In the genomic region with DNA sequence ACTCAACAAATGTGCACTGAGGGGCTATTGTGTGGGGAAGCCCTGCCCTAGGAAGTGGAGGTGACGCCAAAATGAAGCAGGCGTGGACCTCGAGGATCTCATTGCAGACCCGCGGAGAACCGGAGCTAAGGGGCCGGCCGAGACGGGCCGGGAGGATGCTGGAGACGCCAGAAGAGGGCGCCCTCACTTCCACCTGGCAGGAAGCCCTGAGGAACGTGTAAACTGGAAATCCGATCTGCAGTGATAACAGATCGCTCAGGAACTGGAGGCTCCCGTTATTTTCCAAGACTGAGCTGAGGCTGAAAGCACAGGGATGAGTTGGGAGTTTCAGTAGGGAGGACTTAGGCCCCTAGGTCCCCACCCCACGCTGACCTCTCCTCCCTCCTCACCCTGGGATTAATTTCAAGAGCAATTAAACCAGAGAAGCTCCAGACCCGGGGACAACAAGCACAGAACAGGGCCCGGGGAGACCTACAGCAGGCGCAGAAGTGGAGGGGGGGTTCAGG, we compare ENCODE assay signal across 8 cellular contexts. TPM values are rescaled to one million over a fixed set of nuclear protein-coding genes. Genes with fewer than 3 reads are reported as not detected.
DNase-seq lines count a peak whose midpoint lies in the region; ATAC-seq and TF ChIP-seq lines count a peak whose summit lies in the region.

No MANE protein-coding gene starts in this region.

- peak overlapping the region; percentile 76 for H3K56ac ChIP-seq in mesendoderm (ENCODE audit: low read length)

- H2BK5ac ChIP-seq in mesendoderm (ENCODE audit: low read length), result no peak overlapping the region

- peaks cover 24% of the 10 kb centered on the region for H3K36me3 Mint-ChIP-seq in activated CD4-positive, alpha-beta memory T cell treated with anti-CD3 and anti-CD28 coated beads for 36 hours
- no peaks in the 10 kb centered on the region for H3K36me3 Mint-ChIP-seq in effector memory CD8-positive, alpha-beta T cell (ENCODE audit: insufficient read depth)

- H3K27me3 Mint-ChIP-seq in activated CD4-positive, alpha-beta memory T cell treated with anti-CD3 and anti-CD28 coated beads for 36 hours, result no peaks in the 10 kb centered on the region
- H3K27me3 Mint-ChIP-seq in effector memory CD8-positive, alpha-beta T cell, result peaks cover 7 to 29% of the 10 kb centered on the region in 2 donors

- ATAC-seq in effector memory CD8-positive, alpha-beta T cell (replicated peaks), result peak; percentile 95
- no peak for ATAC-seq in GM18858 (IDR thresholded peaks at IDR 0.05; ENCODE audit: unreplicated experiment)

- TF ChIP-seq CTCF in AG10803 (conservative IDR thresholded peaks at IDR 0.05; ENCODE audit: low read length), result peak; percentile 90

- no peaks in the 10 kb centered on the region for H3K27me3 ChIP-seq in mesendoderm (ENCODE audit: insufficient read depth, low read length, poor library complexity)

- H4K5ac ChIP-seq in mesendoderm (ENCODE audit: low read length), result peak overlapping the region; percentile 86

- no peak overlapping the region for H2AK5ac ChIP-seq in mesendoderm (ENCODE audit: low read length)

- no peaks in the 10 kb centered on the region for H3K79me1 ChIP-seq in mesendoderm (ENCODE audit: low read length)

- intact Hi-C loops in activated CD4-positive, alpha-beta memory T cell treated with anti-CD3 and anti-CD28 coated beads for 36 hours (cut with micrococcal nuclease), result loop anchor here (1.0 to 2.0 kb wide), 2 partner anchors 19 to 54 kb away; no protein-coding TSS in a partner anchor

- H3K36me3 ChIP-seq in mesendoderm (ENCODE audit: control insufficient read depth, insufficient read depth, low read length), result no peaks in the 10 kb centered on the region

- POLR2A ChIA-PET in activated CD4-positive, alpha-beta memory T cell treated with anti-CD3 and anti-CD28 coated beads for 36 hours (lab: Charles Lee), result interaction anchor here (0.8 to 1.9 kb wide), 7 partner anchors 11 to 273 kb away, joined by 3 to 11 read pairs (median 7); no protein-coding TSS in a partner anchor

- no peak overlapping the region for H3K4ac ChIP-seq in mesendoderm (ENCODE audit: low read depth, low read length)

- H2BK120ac ChIP-seq in mesendoderm (ENCODE audit: low read depth, low read length), result no peak overlapping the region

- H3K4me1 ChIP-seq in mesendoderm (ENCODE audit: control insufficient read depth, low read depth, low read length), result peaks cover 4% of the 10 kb centered on the region

- no peaks in the 10 kb centered on the region for H3K9me3 Mint-ChIP-seq in activated CD4-positive, alpha-beta memory T cell treated with anti-CD3 and anti-CD28 coated beads for 36 hours
- H3K9me3 Mint-ChIP-seq in effector memory CD8-positive, alpha-beta T cell, result no peaks in the 10 kb centered on the region

- H3K27ac Mint-ChIP-seq in activated CD4-positive, alpha-beta memory T cell treated with anti-CD3 and anti-CD28 coated beads for 36 hours, result peak overlapping the region; percentile 50
- peak overlapping the region; percentile 63 to 87 for H3K27ac Mint-ChIP-seq in effector memory CD8-positive, alpha-beta T cell

- no peak overlapping the region for H2BK15ac ChIP-seq in mesendoderm (replicated peaks; ENCODE audit: low read depth)

- no peaks in the 10 kb centered on the region for H3K79me2 ChIP-seq in mesendoderm (ENCODE audit: control insufficient read depth, insufficient read depth, low read length)

- no peak overlapping the region for H3K27ac ChIP-seq in mesendoderm (ENCODE audit: low read depth, low read length)

- peaks cover 20% of the 10 kb centered on the region for H3K4me1 Mint-ChIP-seq in activated CD4-positive, alpha-beta memory T cell treated with anti-CD3 and anti-CD28 coated beads for 36 hours (ENCODE audit: low read depth)
- H3K4me1 Mint-ChIP-seq in effector memory CD8-positive, alpha-beta T cell (ENCODE audit: low read depth in 2 of 2), result peaks cover 6 to 9% of the 10 kb centered on the region in 2 donors

- no peak overlapping the region for H3K4me2 ChIP-seq in mesendoderm (ENCODE audit: low read length)

- peak overlapping the region; percentile 22 for H3K9ac ChIP-seq in mesendoderm (ENCODE audit: low read length)

- peak; percentile 80 for DNase-seq in AG10803 (ENCODE audit: low read depth)
- peak; percentile 74 for DNase-seq in H4 (ENCODE audit: low spot score)
- DNase-seq in NCI-H69 (lab: John Stamatoyannopoulos, UW), result peak; percentile 78
- DNase-seq in activated CD4-positive, alpha-beta memory T cell treated with anti-CD3 and anti-CD28 coated beads for 36 hours, result peak; percentile 86
- peak; percentile 73 to 75 (median 74) for DNase-seq in effector memory CD8-positive, alpha-beta T cell
- peak; percentile 93 for DNase-seq in mesendoderm
- peak; percentile 69 for DNase-seq in stimulated activated CD8-positive, alpha-beta memory T cell treated with anti-CD3 and anti-CD28 coated beads, Interleukin-12 subunit alpha, Interleukin-12 subunit beta, amount 100 ng/mL, for 4 hours (ENCODE audit: low read depth)

- H3K4me3 Mint-ChIP-seq in activated CD4-positive, alpha-beta memory T cell treated with anti-CD3 and anti-CD28 coated beads for 36 hours, result peak overlapping the region; percentile 38
- peak overlapping the region; percentile 71 to 76 for H3K4me3 Mint-ChIP-seq in effector memory CD8-positive, alpha-beta T cell

- CTCF ChIA-PET in activated CD4-positive, alpha-beta memory T cell treated with anti-CD3 and anti-CD28 coated beads for 36 hours (lab: Charles Lee), result interaction anchor here (0.7 to 7.8 kb wide), 41 partner anchors 9 to 336 kb away, joined by 3 to 208 read pairs (median 6); partner anchors contain the start of gene COPS8

- H3K23ac ChIP-seq in mesendoderm (ENCODE audit: low read length), result no peak overlapping the region

- no peak overlapping the region for H4K8ac ChIP-seq in mesendoderm (ENCODE audit: low read depth, low read length)

- no peak overlapping the region for H3K18ac ChIP-seq in mesendoderm (ENCODE audit: low read length)

- WGBS in mesendoderm (ENCODE audit: extremely low coverage, insufficient coverage, low lambda C conversion rate), result no CpG with 5 or more reads among the region's 20 CpGs

- H3K4me3 ChIP-seq in AG10803 (ENCODE audit: low read length) (peak overlapping the region; percentile 31), mesendoderm (ENCODE audit: low read length) (no peak overlapping the region)

RNA-seq across cellular contexts. Expression of gene COL6A3, which starts 7.6 kb away (rescaled TPM):
- 202 and 204 TPM in 2 replicates for total RNA-seq in H4 (2014; rRNA removed; shearing (Covaris generic))
- 10 to 100 TPM; 27.7 to 29.7 TPM for total RNA-seq in activated CD4-positive, alpha-beta memory T cell treated with anti-CD3 and anti-CD28 coated beads for 36 hours
- 0.76 TPM for polyA plus RNA-seq in mesendoderm (2013, experiment 1 of 2)
- polyA plus RNA-seq in mesendoderm (2013, experiment 2 of 2), result 0.81 TPM
